In the genomic region with DNA sequence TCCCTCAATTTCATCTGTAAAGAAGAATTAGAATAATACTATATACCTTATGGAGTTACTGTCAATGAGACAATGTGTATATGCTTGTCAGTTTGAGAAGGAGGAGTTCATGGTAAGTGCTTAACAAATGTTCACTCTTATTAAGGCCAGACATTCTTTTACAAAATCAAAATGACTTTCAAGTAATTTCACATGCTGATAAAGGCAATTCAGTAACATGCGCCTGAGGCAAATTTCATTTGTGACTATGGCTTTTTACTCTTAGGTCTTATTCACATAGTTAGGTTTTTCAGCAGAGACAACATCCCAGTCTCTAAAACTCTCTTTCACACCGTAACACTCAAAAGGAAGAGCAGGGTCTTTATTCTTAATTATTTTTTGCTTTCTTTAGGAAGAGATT, we compare ENCODE assay signal across 15 cellular contexts.
"Had no signal": no experiment of that assay in that cellular context is flagged by ENCODE, and none has a peak within 500 bp of the region (broad histone marks: within the 10 kb centered on the region; RNA-seq: fewer than 3 reads in every experiment).

No MANE protein-coding gene starts in this region.

- ATAC-seq: activated CD8-positive, alpha-beta T cell treated with anti-CD3 and anti-CD28 coated beads for 36 hours; body of pancreas; natural killer cell treated with Interleukin-12 subunit alpha and Interleukin-12 subunit beta and Interleukin-15 and Interleukin-18, amount 100 ng/mL, for 72 hours had no signal

- H3K27ac ChIP-seq: adrenal gland, body of pancreas, stomach, thyroid gland, uterus had no signal

- H3K36me3 ChIP-seq: adrenal gland, stomach, thyroid gland, uterus had no signal

- H3K27me3 ChIP-seq: adrenal gland, body of pancreas, stomach, thyroid gland, uterus had no signal

- H3K9me3 Mint-ChIP-seq: activated CD8-positive, alpha-beta T cell treated with anti-CD3 and anti-CD28 coated beads for 36 hours; activated naive CD4-positive, alpha-beta T cell treated with anti-CD3 and anti-CD28 coated beads, Interleukin-2, amount 10 ng/mL, durations not matched to agents 7 days and 5 days; activated T-helper 2 cell treated with anti-CD3 and anti-CD28 coated beads, Interferon-gamma antibody, Interleukin-2, Interleukin-4, amounts not matched to agents 10 μg/mL and 5 μg/mL and 100 μg/mL, durations not matched to agents 14 hours and 24 hours and 36 hours had no signal

- DNase-seq: activated CD4-positive, alpha-beta T cell treated with anti-CD3 and anti-CD28 coated beads for 4 hours; activated CD8-positive, alpha-beta memory T cell treated with anti-CD3 and anti-CD28 coated beads, Interleukin-2, amount 50 U/mL, for 48 hours; activated CD8-positive, alpha-beta T cell treated with anti-CD3 and anti-CD28 coated beads for 36 hours; activated naive CD4-positive, alpha-beta T cell treated with anti-CD3 and anti-CD28 coated beads, Interleukin-2, amount 10 ng/mL, durations not matched to agents 7 days and 5 days; adrenal gland; body of pancreas; dermis blood vessel endothelial cell; retina; stomach; T-helper 1 cell; thyroid gland; uterus had no signal

- H3K27me3 Mint-ChIP-seq: activated CD8-positive, alpha-beta T cell treated with anti-CD3 and anti-CD28 coated beads for 36 hours; activated naive CD4-positive, alpha-beta T cell treated with anti-CD3 and anti-CD28 coated beads, Interleukin-2, amount 10 ng/mL, durations not matched to agents 7 days and 5 days; natural killer cell treated with Interleukin-12 subunit alpha and Interleukin-12 subunit beta and Interleukin-15 and Interleukin-18, amount 100 ng/mL, for 72 hours had no signal

- H3K4me3 Mint-ChIP-seq: activated CD8-positive, alpha-beta T cell treated with anti-CD3 and anti-CD28 coated beads for 36 hours; activated naive CD4-positive, alpha-beta T cell treated with anti-CD3 and anti-CD28 coated beads, Interleukin-2, amount 10 ng/mL, durations not matched to agents 7 days and 5 days; natural killer cell treated with Interleukin-12 subunit alpha and Interleukin-12 subunit beta and Interleukin-15 and Interleukin-18, amount 100 ng/mL, for 72 hours had no signal

- H3K27ac Mint-ChIP-seq: activated CD8-positive, alpha-beta T cell treated with anti-CD3 and anti-CD28 coated beads for 36 hours; activated naive CD4-positive, alpha-beta T cell treated with anti-CD3 and anti-CD28 coated beads, Interleukin-2, amount 10 ng/mL, durations not matched to agents 7 days and 5 days; activated T-helper 2 cell treated with anti-CD3 and anti-CD28 coated beads, Interferon-gamma antibody, Interleukin-2, Interleukin-4, amounts not matched to agents 10 μg/mL and 5 μg/mL and 100 μg/mL, durations not matched to agents 14 hours and 24 hours and 36 hours; natural killer cell treated with Interleukin-12 subunit alpha and Interleukin-12 subunit beta and Interleukin-15 and Interleukin-18, amount 100 ng/mL, for 72 hours had no signal

- H3K4me3 ChIP-seq: adrenal gland, body of pancreas, skin epidermis, stomach, thyroid gland, uterus had no signal

- H3K9me3 ChIP-seq: adrenal gland, body of pancreas, stomach, thyroid gland, uterus had no signal
